In the genomic region with DNA sequence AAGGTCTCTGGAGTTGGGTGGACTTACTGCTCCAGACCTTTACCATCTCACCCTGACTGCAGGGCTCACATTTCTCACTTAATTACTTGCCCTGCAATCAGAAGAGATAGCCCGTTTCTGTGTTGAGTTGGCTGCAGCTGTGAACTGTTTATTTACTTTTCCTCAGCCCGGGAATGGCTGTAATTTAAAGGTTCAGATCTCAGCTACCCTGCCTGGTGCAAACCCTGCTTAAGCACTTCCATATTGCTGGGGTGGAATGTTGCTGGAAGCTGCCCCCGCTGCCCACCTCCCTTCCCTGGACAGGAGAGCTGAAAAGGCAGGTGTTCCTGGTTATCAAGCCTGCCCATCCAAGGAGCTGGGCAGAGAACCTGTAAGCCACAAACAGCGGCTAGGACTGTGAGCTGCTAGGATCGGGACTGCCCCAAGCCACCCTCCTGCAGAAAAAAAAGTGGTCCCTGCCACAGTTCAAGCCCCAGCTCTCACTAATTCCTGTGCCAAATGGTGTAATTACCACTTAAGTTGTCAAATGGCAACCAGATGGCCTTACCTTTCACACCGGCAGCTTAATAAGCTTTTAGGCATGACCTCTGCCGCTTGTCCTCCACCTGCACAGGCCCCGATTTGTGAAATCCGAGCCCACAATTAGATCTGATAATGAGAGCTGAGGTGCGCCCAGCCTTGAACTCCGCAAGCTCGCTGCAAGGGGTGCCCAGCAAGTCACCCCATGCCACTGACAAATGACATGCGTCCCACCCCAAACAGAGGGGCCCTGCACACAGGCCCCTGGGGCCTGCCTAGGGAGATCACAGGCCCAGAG, we compare ENCODE assay signal across 18 cellular contexts.
DNase-seq lines count a peak whose midpoint lies in the region; ATAC-seq and TF ChIP-seq lines count a peak whose summit lies in the region.
"Had no signal": no experiment of that assay in that cellular context is flagged by ENCODE, and none has a peak within 500 bp of the region (broad histone marks: within the 10 kb centered on the region; RNA-seq: fewer than 3 reads in every experiment).

No MANE protein-coding gene starts in this region.

- peak overlapping the region; percentile 67 for H3K4me2 ChIP-seq in neural progenitor cell
- H3K4me2 ChIP-seq: hepatocyte had no signal

- peaks cover 2% of the 10 kb centered on the region for H3K27me3 Mint-ChIP-seq in neural progenitor cell (ENCODE audit: insufficient read depth, low read depth)
- H3K27me3 Mint-ChIP-seq in activated CD8-positive, alpha-beta T cell treated with anti-CD3 and anti-CD28 coated beads for 36 hours = peaks cover 2% of the 10 kb centered on the region
- peaks cover 13% of the 10 kb centered on the region for H3K27me3 Mint-ChIP-seq in activated naive CD8-positive, alpha-beta T cell treated with anti-CD3 and anti-CD28 coated beads for 36 hours

- intact Hi-C loops in activated CD8-positive, alpha-beta T cell treated with anti-CD3 and anti-CD28 coated beads for 36 hours (cut with micrococcal nuclease) = no loop called here

- H3K9me3 ChIP-seq in adipocyte (ENCODE audit: control insufficient read depth, low read length) = no peaks in the 10 kb centered on the region
- H3K9me3 ChIP-seq in neural progenitor cell (ENCODE audit: low read depth) = no peaks in the 10 kb centered on the region
- H3K9me3 ChIP-seq: neutrophil had no signal

- H3K9ac ChIP-seq in adipocyte (ENCODE audit: low read length) (no peak overlapping the region), neural progenitor cell (no peak overlapping the region)
- H3K9ac ChIP-seq: GM23248 had no signal

- H3K4me3 ChIP-seq in adipocyte (ENCODE audit: low read length) (no peak overlapping the region), neural progenitor cell (no peak overlapping the region)
- H3K4me3 ChIP-seq: GM23248, hepatocyte had no signal

- no peaks in the 10 kb centered on the region for H3K79me2 ChIP-seq in neural progenitor cell (ENCODE audit: low read depth)
- H3K79me2 ChIP-seq: hepatocyte had no signal

- no peak overlapping the region for H3K27ac ChIP-seq in neural progenitor cell
- H3K27ac ChIP-seq: brain microvascular endothelial cell, GM23248, hepatocyte, neutrophil had no signal

- H3K9me3 Mint-ChIP-seq in neural progenitor cell = no peaks in the 10 kb centered on the region
- no peaks in the 10 kb centered on the region for H3K9me3 Mint-ChIP-seq in activated CD8-positive, alpha-beta T cell treated with anti-CD3 and anti-CD28 coated beads for 36 hours
- H3K9me3 Mint-ChIP-seq in activated naive CD8-positive, alpha-beta T cell treated with anti-CD3 and anti-CD28 coated beads for 36 hours = no peaks in the 10 kb centered on the region
- H3K9me3 Mint-ChIP-seq: activated CD4-positive, alpha-beta T cell treated with anti-CD3 and anti-CD28 coated beads, Interleukin-2, amount 10 ng/mL, durations not matched to agents 7 days and 5 days; activated naive CD4-positive, alpha-beta T cell treated with anti-CD3 and anti-CD28 coated beads, Interleukin-2, amount 50 U/mL, for 24 hours had no signal

- H3K4me1 Mint-ChIP-seq in neural progenitor cell = peaks cover 42% of the 10 kb centered on the region
- H3K4me1 Mint-ChIP-seq in activated CD8-positive, alpha-beta T cell treated with anti-CD3 and anti-CD28 coated beads for 36 hours (ENCODE audit: low read depth) = no peaks in the 10 kb centered on the region
- peaks cover 4% of the 10 kb centered on the region for H3K4me1 Mint-ChIP-seq in activated naive CD8-positive, alpha-beta T cell treated with anti-CD3 and anti-CD28 coated beads for 36 hours
- H3K4me1 Mint-ChIP-seq: activated CD4-positive, alpha-beta T cell treated with anti-CD3 and anti-CD28 coated beads, Interleukin-2, amount 10 ng/mL, durations not matched to agents 7 days and 5 days; activated naive CD4-positive, alpha-beta T cell treated with anti-CD3 and anti-CD28 coated beads, Interleukin-2, amount 50 U/mL, for 24 hours had no signal

- no peaks in the 10 kb centered on the region for H3K36me3 ChIP-seq in adipocyte (ENCODE audit: control insufficient read depth, insufficient read depth, low read length, severe bottlenecking)
- no peaks in the 10 kb centered on the region for H3K36me3 ChIP-seq in neural progenitor cell
- H3K36me3 ChIP-seq: brain microvascular endothelial cell, neutrophil had no signal

- CTCF ChIA-PET in activated CD8-positive, alpha-beta T cell treated with anti-CD3 and anti-CD28 coated beads for 36 hours (lab: Charles Lee) = interaction anchor here (1.6 kb wide), 1 partner anchor 15 kb away, joined by 5 read pairs; no protein-coding TSS in a partner anchor

- DNase-seq in NCI-H2227 (lab: John Stamatoyannopoulos, UW; ENCODE audit: unreplicated experiment) (peak; percentile 21), NCI-H2227 treated with DMSO at 0.1 percent for 48 hours (lab: John Stamatoyannopoulos, UW) (no peak), NCI-H2107 (lab: John Stamatoyannopoulos, UW) (peak; percentile 58), adipocyte (ENCODE audit: low read depth) (peak; percentile 37), neural progenitor cell (ENCODE audit: low spot score) (no peak), NOMO-1 treated with DMSO at 0.1 percent for 48 hours (lab: John Stamatoyannopoulos, UW; ENCODE audit: unreplicated experiment) (no peak)
- no peak for DNase-seq in activated CD8-positive, alpha-beta T cell treated with anti-CD3 and anti-CD28 coated beads for 36 hours
- DNase-seq in activated naive CD8-positive, alpha-beta T cell treated with anti-CD3 and anti-CD28 coated beads for 36 hours = no peak
- DNase-seq: activated CD4-positive, alpha-beta T cell treated with anti-CD3 and anti-CD28 coated beads, Interleukin-2, amount 10 ng/mL, durations not matched to agents 7 days and 5 days; brain microvascular endothelial cell; EL; GM23248; SIG-M5; stimulated activated CD4-positive, alpha-beta T cell treated with anti-CD3 and anti-CD28 coated beads, Interleukin-2, amount 100 ng/mL, for 24 hours had no signal

- H3K27me3 ChIP-seq in adipocyte (replicated peaks; ENCODE audit: control insufficient read depth, insufficient read depth, low read length) (peaks cover 84% of the 10 kb centered on the region), neural progenitor cell (no peaks in the 10 kb centered on the region)
- H3K27me3 ChIP-seq: brain microvascular endothelial cell had no signal

- ATAC-seq in activated CD8-positive, alpha-beta T cell treated with anti-CD3 and anti-CD28 coated beads for 36 hours = no peak
- ATAC-seq: sciatic nerve had no signal

- H2AFZ ChIP-seq in neural progenitor cell (replicated peaks) = peak overlapping the region; percentile 79
- H2AFZ ChIP-seq: GM23248, hepatocyte had no signal

- no peak overlapping the region for H3K27ac Mint-ChIP-seq in neural progenitor cell
- no peak overlapping the region for H3K27ac Mint-ChIP-seq in activated CD8-positive, alpha-beta T cell treated with anti-CD3 and anti-CD28 coated beads for 36 hours
- no peak overlapping the region for H3K27ac Mint-ChIP-seq in activated naive CD8-positive, alpha-beta T cell treated with anti-CD3 and anti-CD28 coated beads for 36 hours
- H3K27ac Mint-ChIP-seq: activated CD4-positive, alpha-beta T cell treated with anti-CD3 and anti-CD28 coated beads, Interleukin-2, amount 10 ng/mL, durations not matched to agents 7 days and 5 days; activated naive CD4-positive, alpha-beta T cell treated with anti-CD3 and anti-CD28 coated beads, Interleukin-2, amount 50 U/mL, for 24 hours had no signal

- POLR2A ChIA-PET in activated CD8-positive, alpha-beta T cell treated with anti-CD3 and anti-CD28 coated beads for 36 hours (lab: Charles Lee) = no interaction called here

- no peak for TF ChIP-seq CTCF in neural progenitor cell (IDR thresholded peaks at IDR 0.05)
- TF ChIP-seq CTCF in activated CD8-positive, alpha-beta T cell treated with anti-CD3 and anti-CD28 coated beads for 36 hours (IDR thresholded peaks at IDR 0.05) = no peak

- H3F3A ChIP-seq in neural progenitor cell (ENCODE audit: low read depth) = peaks cover 12% of the 10 kb centered on the region

- H3K36me3 Mint-ChIP-seq in neural progenitor cell = no peaks in the 10 kb centered on the region
- H3K36me3 Mint-ChIP-seq in activated CD8-positive, alpha-beta T cell treated with anti-CD3 and anti-CD28 coated beads for 36 hours (ENCODE audit: low read depth) = no peaks in the 10 kb centered on the region
- H3K36me3 Mint-ChIP-seq in activated naive CD8-positive, alpha-beta T cell treated with anti-CD3 and anti-CD28 coated beads for 36 hours = no peaks in the 10 kb centered on the region
- H3K36me3 Mint-ChIP-seq: activated naive CD4-positive, alpha-beta T cell treated with anti-CD3 and anti-CD28 coated beads, Interleukin-2, amount 50 U/mL, for 24 hours had no signal

- H3K4me3 Mint-ChIP-seq in neural progenitor cell = no peak overlapping the region
- no peak overlapping the region for H3K4me3 Mint-ChIP-seq in activated CD8-positive, alpha-beta T cell treated with anti-CD3 and anti-CD28 coated beads for 36 hours
- no peak overlapping the region for H3K4me3 Mint-ChIP-seq in activated naive CD8-positive, alpha-beta T cell treated with anti-CD3 and anti-CD28 coated beads for 36 hours
- H3K4me3 Mint-ChIP-seq: activated CD4-positive, alpha-beta T cell treated with anti-CD3 and anti-CD28 coated beads, Interleukin-2, amount 10 ng/mL, durations not matched to agents 7 days and 5 days; activated naive CD4-positive, alpha-beta T cell treated with anti-CD3 and anti-CD28 coated beads, Interleukin-2, amount 50 U/mL, for 24 hours had no signal

- H4K20me1 ChIP-seq in neural progenitor cell (ENCODE audit: low read depth) = no peaks in the 10 kb centered on the region

- H3K4me1 ChIP-seq in adipocyte (ENCODE audit: control insufficient read depth, insufficient read depth, low read length) (peaks cover 5% of the 10 kb centered on the region), neural progenitor cell (peaks cover 12% of the 10 kb centered on the region)

Comparison
In these comparisons a context has a peak if more than half of its experiments do, and no peak if none do; other contexts are left out.
1. DNase-seq: peak in NCI-H2227 (single experiment), NCI-H2107 (single experiment) and adipocyte (single experiment); none in NCI-H2227 treated with DMSO at 0.1 percent for 48 hours (single experiment), neural progenitor cell (single experiment), NOMO-1 treated with DMSO at 0.1 percent for 48 hours (single experiment), activated CD8-positive, alpha-beta T cell treated with anti-CD3 and anti-CD28 coated beads for 36 hours (single experiment) and activated naive CD8-positive, alpha-beta T cell treated with anti-CD3 and anti-CD28 coated beads for 36 hours (single experiment).